In genomic region chr7:14825909-14826308, GRCh38 we compare ENCODE assay signal across 22 cellular contexts.
"Had no signal": no experiment of that assay in that cellular context is flagged by ENCODE, and none has a peak within 500 bp of the region (broad histone marks: within the 10 kb centered on the region; RNA-seq: fewer than 3 reads in every experiment).

No MANE protein-coding gene starts in this region.

- H3K4me1 Mint-ChIP-seq: naive thymus-derived CD8-positive, alpha-beta T cell; stimulated activated naive B cell treated with anti-CD40 and anti-IgM and Interleukin-4, amounts not matched to agents 10 μg/mL and 1 μg/mL and 100 μg/mL, for 72 hours had no signal

- H3K36me3 Mint-ChIP-seq: naive thymus-derived CD8-positive, alpha-beta T cell; stimulated activated naive B cell treated with anti-CD40 and anti-IgM and Interleukin-4, amounts not matched to agents 10 μg/mL and 1 μg/mL and 100 μg/mL, for 72 hours had no signal

- H3K4me3 Mint-ChIP-seq: dendritic cell treated with granulocyte-macrophage colony-stimulating factor and Interleukin-4, amounts not matched to agents 40 ng/mL and 50 ng/mL, for 4 days; effector memory CD8-positive, alpha-beta T cell; naive thymus-derived CD8-positive, alpha-beta T cell; stimulated activated naive B cell treated with anti-CD40 and anti-IgM and Interleukin-4, amounts not matched to agents 10 μg/mL and 1 μg/mL and 100 μg/mL, for 72 hours had no signal

- H3K36me3 ChIP-seq: neutrophil, right atrium auricular region, sigmoid colon, stomach, thoracic aorta had no signal

- H3K4me1 ChIP-seq: right atrium auricular region, stomach had no signal

- H3K27ac Mint-ChIP-seq: dendritic cell treated with granulocyte-macrophage colony-stimulating factor and Interleukin-4, amounts not matched to agents 40 ng/mL and 50 ng/mL, for 4 days; effector memory CD8-positive, alpha-beta T cell; naive thymus-derived CD8-positive, alpha-beta T cell; stimulated activated naive B cell treated with anti-CD40 and anti-IgM and Interleukin-4, amounts not matched to agents 10 μg/mL and 1 μg/mL and 100 μg/mL, for 72 hours had no signal

- H3K27me3 Mint-ChIP-seq: dendritic cell treated with granulocyte-macrophage colony-stimulating factor and Interleukin-4, amounts not matched to agents 40 ng/mL and 50 ng/mL, for 4 days; effector memory CD8-positive, alpha-beta T cell; naive thymus-derived CD8-positive, alpha-beta T cell; stimulated activated naive B cell treated with anti-CD40 and anti-IgM and Interleukin-4, amounts not matched to agents 10 μg/mL and 1 μg/mL and 100 μg/mL, for 72 hours had no signal

- FAIRE-seq: colon, urothelium cell line had no signal

- H3K4me3 ChIP-seq: mucosa of descending colon, right atrium auricular region, sigmoid colon, skin epidermis, stomach, thoracic aorta had no signal

- H3K27ac ChIP-seq: neutrophil, right atrium auricular region, sigmoid colon, skin epidermis, stomach, thoracic aorta had no signal

- H3K27me3 ChIP-seq: neutrophil, right atrium auricular region, sigmoid colon, stomach had no signal

- DNase-seq: effector memory CD8-positive, alpha-beta T cell; erythroblast; foreskin melanocyte; head of caudate nucleus; hippocampal formation; left colon; mucosa of descending colon; naive thymus-derived CD8-positive, alpha-beta T cell; sigmoid colon; stimulated activated CD4-positive, alpha-beta T cell treated with anti-CD3 and anti-CD28 coated beads, Interleukin-2, amount 100 ng/mL, for 24 hours; stimulated activated CD4-positive, alpha-beta T cell treated with anti-CD3 and anti-CD28 coated beads, Interleukin-4, amount 100 ng/mL, for 4 hours; stimulated activated naive B cell treated with anti-CD40 and anti-IgM and Interleukin-4, amounts not matched to agents 10 μg/mL and 1 μg/mL and 100 μg/mL, for 72 hours; stomach; substantia nigra; trophoblast cell had no signal

- H3K9me3 ChIP-seq: mucosa of descending colon, neutrophil, right atrium auricular region, sigmoid colon, stomach, thoracic aorta had no signal

- ATAC-seq: effector memory CD8-positive, alpha-beta T cell; left colon; mucosa of descending colon; naive thymus-derived CD8-positive, alpha-beta T cell; stimulated activated naive B cell treated with anti-CD40 and anti-IgM and Interleukin-4, amounts not matched to agents 10 μg/mL and 1 μg/mL and 100 μg/mL, for 72 hours had no signal
